ENCODE assay signal across 1 cellular context in genomic region chr2:11377915-11378649, GRCh38.
TF ChIP-seq lines count a peak whose summit lies in the region.

No MANE protein-coding gene starts in this region.

TF ChIP-seq in SK-N-SH treated with all-trans-retinoic acid at 6 μM for 48 hours, 23 proteins besides CTCF, POLR2A, EP300 and RAD21 (continued from another document):
- TF ChIP-seq TSHZ2 (CRISPR knock-in tag; IDR thresholded peaks at IDR 0.05) (no peak), CSRNP3 (CRISPR knock-in tag; IDR thresholded peaks at IDR 0.05) (no peak), ISL1 (CRISPR knock-in tag; IDR thresholded peaks at IDR 0.05) (no peak), GLIS3 (CRISPR knock-in tag; IDR thresholded peaks at IDR 0.05) (no peak), ESRRG (CRISPR knock-in tag; IDR thresholded peaks at IDR 0.05) (no peak), ZC3H10 (CRISPR knock-in tag; IDR thresholded peaks at IDR 0.05) (no peak), ZNF8 (CRISPR knock-in tag; IDR thresholded peaks at IDR 0.05) (no peak), SNAI2 (CRISPR knock-in tag; IDR thresholded peaks at IDR 0.05) (no peak), PPARA (CRISPR knock-in tag; IDR thresholded peaks at IDR 0.05; ENCODE audit: borderline replicate concordance) (no peak), OSR1 (CRISPR knock-in tag; IDR thresholded peaks at IDR 0.05) (no peak)
TF ChIP-seq in SK-N-SH treated with all-trans-retinoic acid at 6 μM for 48 hours: peak in this region for 0.
